Comparison of ENCODE assay signal across 1 cellular context in the genomic region with DNA sequence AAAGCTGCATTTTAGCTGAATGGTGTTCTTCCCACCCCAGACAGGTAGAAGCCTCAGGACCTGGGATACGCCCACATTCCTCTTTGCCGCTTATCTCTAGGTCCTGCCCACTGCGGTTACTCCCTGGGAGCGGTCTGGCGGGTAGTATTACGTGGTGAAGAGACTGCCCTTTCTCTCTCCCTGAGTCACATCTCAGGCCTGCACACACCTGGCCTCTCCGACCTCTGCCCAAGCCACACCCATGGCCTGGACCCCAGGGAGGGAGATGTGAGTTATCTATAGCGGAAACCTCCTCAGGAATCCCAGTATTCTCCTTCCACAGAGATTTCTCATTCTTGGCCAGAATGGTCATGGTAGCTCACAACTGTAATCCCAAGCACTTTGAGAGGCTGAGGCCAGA.
TF ChIP-seq lines count a peak whose summit lies in the region.

No MANE protein-coding gene starts in this region.

TF ChIP-seq in A549, 52 proteins besides CTCF, POLR2A, EP300 and RAD21:
- TF ChIP-seq FOXS1 (CRISPR knock-in tag; IDR thresholded peaks at IDR 0.05) (0 out of 2 replicates have a peak, but pooled peaks have one; percentile 2), EHMT2 (IDR thresholded peaks at IDR 0.05; ENCODE audit: low read depth) (no peak), GATA3 (IDR thresholded peaks at IDR 0.05; ENCODE audit: borderline replicate concordance) (no peak), HOXB13 (CRISPR knock-in tag; IDR thresholded peaks at IDR 0.05; ENCODE audit: low read depth) (no peak)
- TF ChIP-seq, protein P1, sequence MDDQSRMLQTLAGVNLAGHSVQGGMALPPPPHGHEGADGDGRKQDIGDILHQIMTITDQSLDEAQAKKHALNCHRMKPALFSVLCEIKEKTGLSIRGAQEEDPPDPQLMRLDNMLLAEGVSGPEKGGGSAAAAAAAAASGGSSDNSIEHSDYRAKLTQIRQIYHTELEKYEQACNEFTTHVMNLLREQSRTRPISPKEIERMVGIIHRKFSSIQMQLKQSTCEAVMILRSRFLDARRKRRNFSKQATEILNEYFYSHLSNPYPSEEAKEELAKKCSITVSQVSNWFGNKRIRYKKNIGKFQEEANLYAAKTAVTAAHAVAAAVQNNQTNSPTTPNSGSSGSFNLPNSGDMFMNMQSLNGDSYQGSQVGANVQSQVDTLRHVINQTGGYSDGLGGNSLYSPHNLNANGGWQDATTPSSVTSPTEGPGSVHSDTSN (IDR thresholded peaks at IDR 0.05): 0 out of 2 replicates have a peak, but pooled peaks have one; percentile 2
TF ChIP-seq in A549: peak in this region for 2.
